9 cellular contexts compared by ENCODE assay signal in the genomic region with DNA sequence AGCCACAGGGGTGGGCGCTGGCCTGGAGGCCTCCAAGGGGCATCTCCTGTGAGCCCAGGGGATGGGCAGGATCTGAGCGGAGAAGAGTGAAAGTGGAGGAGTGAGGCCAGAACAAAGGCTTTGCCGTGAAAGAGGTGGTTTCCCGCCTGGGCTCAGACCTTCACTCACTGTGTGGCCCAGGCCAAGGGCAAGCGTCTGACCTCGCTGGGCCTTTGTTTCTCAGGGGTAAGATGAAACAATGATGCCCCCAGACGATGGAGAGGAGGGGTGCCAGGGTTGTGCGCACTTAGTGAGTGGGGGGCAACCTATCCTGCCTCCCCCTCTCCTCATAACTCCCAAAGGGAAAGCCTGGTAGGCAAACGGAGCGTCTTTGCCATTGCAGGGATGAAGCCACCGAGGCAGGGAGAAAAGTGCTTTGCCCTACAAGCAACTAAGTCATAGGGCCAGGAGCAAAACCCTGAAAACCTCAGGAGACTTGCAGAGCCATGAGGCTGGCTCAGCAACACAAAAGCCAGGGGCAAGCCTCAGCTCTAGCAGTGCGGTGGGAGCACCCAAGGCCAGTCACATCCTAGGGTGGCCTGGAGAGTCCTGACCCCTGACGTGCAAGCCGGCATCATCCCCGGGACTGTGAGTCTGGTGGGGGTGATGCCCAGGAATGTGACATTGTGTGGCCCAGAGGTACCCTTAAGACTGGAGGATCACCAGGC. TPM values are rescaled to one million over a fixed set of nuclear protein-coding genes. Genes with fewer than 3 reads are reported as not detected.
DNase-seq lines count a peak whose midpoint lies in the region; ATAC-seq and TF ChIP-seq lines count a peak whose summit lies in the region.
"Had no signal": no experiment of that assay in that cellular context is flagged by ENCODE, and none has a peak within 500 bp of the region (broad histone marks: within the 10 kb centered on the region; RNA-seq: fewer than 3 reads in every experiment).

No MANE protein-coding gene starts in this region.

- TF ChIP-seq CTCF in CD8-positive, alpha-beta T cell (IDR thresholded peaks at IDR 0.05) = no peak
- TF ChIP-seq CTCF in Panc1 (IDR thresholded peaks at IDR 0.05) = no peak
- TF ChIP-seq CTCF in esophagus muscularis mucosa (IDR thresholded peaks at IDR 0.05) = no peak
- TF ChIP-seq CTCF in prostate gland (IDR thresholded peaks at IDR 0.05) = no peak

- intact Hi-C loops in CD8-positive, alpha-beta T cell (cut with DNase I, micrococcal nuclease) = loop anchor here (1.0 to 5.0 kb wide), 5 partner anchors 27 to 603 kb away; a partner anchor contains a TSS
- intact Hi-C loops in Panc1 (cut with micrococcal nuclease; ENCODE audit: unreplicated experiment) = no loop called here
- intact Hi-C loops in esophagus muscularis mucosa (cut with DNase I) = loop anchor here (10.0 kb wide), 1 partner anchor 119 kb away; a partner anchor contains a TSS
- intact Hi-C loops in prostate gland (cut with DNase I) = no loop called here

- POLR2A ChIA-PET in CD8-positive, alpha-beta T cell (lab: Charles Lee) = interaction anchor here (0.5 to 3.9 kb wide), 5 partner anchors 12 to 792 kb away, joined by 3 to 23 read pairs (median 3); a partner anchor contains a TSS
- POLR2A ChIA-PET in Panc1 (lab: Charles Lee) = no interaction called here

- in situ Hi-C loops in Panc1 (cut with HindIII; ENCODE audit: low pct_unique_long_range_greater_than_20kb, low sequenced_read_pairs) = no loop called here

- H3K4me1 Mint-ChIP-seq in CD8-positive, alpha-beta T cell (ENCODE audit: low read depth) = peaks cover 34% of the 10 kb centered on the region

- no peak for TF ChIP-seq EP300 in esophagus muscularis mucosa (IDR thresholded peaks at IDR 0.05)

- no peak for DNase-seq in CD8-positive, alpha-beta T cell
- DNase-seq in Panc1 (ENCODE audit: low read depth, low spot score) (no peak), esophagus muscularis mucosa (ENCODE audit: extremely low spot score) (no peak), prostate gland (ENCODE audit: low spot score) (no peak), GOT3 (lab: John Stamatoyannopoulos, UW) (no peak), NCI-H187 (lab: John Stamatoyannopoulos, UW) (no peak), GDM1 (lab: John Stamatoyannopoulos, UW) (no peak)

- H3K27ac Mint-ChIP-seq in CD8-positive, alpha-beta T cell = peak overlapping the region; percentile 80

- ATAC-seq in CD8-positive, alpha-beta T cell = no peak
- ATAC-seq in Panc1 (no peak), HG03135 (IDR thresholded peaks at IDR 0.05; ENCODE audit: unreplicated experiment) (no peak)

- H3K9me3 Mint-ChIP-seq in CD8-positive, alpha-beta T cell = no peaks in the 10 kb centered on the region

- no peaks in the 10 kb centered on the region for H3K36me3 ChIP-seq in CD8-positive, alpha-beta T cell (ENCODE audit: insufficient read depth, low read length)
- H3K36me3 ChIP-seq in Panc1 (ENCODE audit: control insufficient read depth, insufficient read depth, low read length) (peaks cover 3% of the 10 kb centered on the region; the same call in 1 of the 2 replicates), esophagus muscularis mucosa (no peaks in the 10 kb centered on the region), prostate gland (no peaks in the 10 kb centered on the region)

- H3K27me3 ChIP-seq in CD8-positive, alpha-beta T cell (ENCODE audit: insufficient read depth, low read length) = no peaks in the 10 kb centered on the region
- H3K27me3 ChIP-seq in Panc1 (ENCODE audit: control insufficient read depth, insufficient read depth, low read length) (no peaks in the 10 kb centered on the region), esophagus muscularis mucosa (peaks cover 0 to 11% (median 0%) of the 10 kb centered on the region in 4 donors), prostate gland (replicated peaks; ENCODE audit: insufficient read depth) (no peaks in the 10 kb centered on the region)

- peak overlapping the region; percentile 72 for H3K4me3 ChIP-seq in CD8-positive, alpha-beta T cell (ENCODE audit: low read depth, low read length)
- H3K4me3 ChIP-seq in Panc1 (ENCODE audit: low read depth in 2 of 2, low read length in 2 of 2) (peak overlapping the region; percentile 32 to 61; a peak in 3 of 4 replicates), esophagus muscularis mucosa (peak overlapping the region; percentile 61 to 77 (median 69)), prostate gland (peak overlapping the region; percentile 45 to 57)
- H3K4me3 ChIP-seq: GM12878 had no signal

- H3K36me3 Mint-ChIP-seq in CD8-positive, alpha-beta T cell = peaks cover 9% of the 10 kb centered on the region

- TF ChIP-seq POLR2A in esophagus muscularis mucosa (IDR thresholded peaks at IDR 0.05; ENCODE audit: low read depth) (no peak), prostate gland (IDR thresholded peaks at IDR 0.05) (no peak)

- WGBS in esophagus muscularis mucosa = 37% methylated on average over 11 of the region's 15 CpGs
- 41% methylated on average over 15 of the region's 15 CpGs for WGBS in prostate gland

- H3K9me3 ChIP-seq in CD8-positive, alpha-beta T cell (ENCODE audit: low read length) = no peaks in the 10 kb centered on the region
- H3K9me3 ChIP-seq in Panc1 (ENCODE audit: control insufficient read depth, insufficient read depth, low read depth, low read length) (no peaks in the 10 kb centered on the region), esophagus muscularis mucosa (no peaks in the 10 kb centered on the region), prostate gland (no peaks in the 10 kb centered on the region)

- no peak overlapping the region for H3K27ac ChIP-seq in CD8-positive, alpha-beta T cell (ENCODE audit: low read depth, low read length)
- H3K27ac ChIP-seq in Panc1 (ENCODE audit: low read length) (0 out of 2 replicates have a peak overlapping the region, but pooled peaks have one; percentile 17), esophagus muscularis mucosa (replicated peaks in 1 of 4) (peak overlapping the region; percentile 62 to 80 (median 78)), prostate gland (peak overlapping the region in 1 of 2 donors; percentile 53)

- peaks cover 45% of the 10 kb centered on the region for H3K4me1 ChIP-seq in CD8-positive, alpha-beta T cell (ENCODE audit: insufficient read depth, low read length)
- peaks cover 8% of the 10 kb centered on the region for H3K4me1 ChIP-seq in Panc1 (ENCODE audit: control insufficient read depth, insufficient read depth, low read length)
- H3K4me1 ChIP-seq in esophagus muscularis mucosa = peaks cover 34 to 53% (median 51%) of the 10 kb centered on the region in 4 donors
- H3K4me1 ChIP-seq in prostate gland (replicated peaks) = peaks cover 5% of the 10 kb centered on the region

- no TSS peak for BruUV-seq in Panc1 (replicated peaks; lab: Mats Ljungman, UMichigan)

- CTCF ChIA-PET in CD8-positive, alpha-beta T cell (lab: Charles Lee) = interaction anchor here (1.0 to 1.1 kb wide), 2 partner anchors 12 to 30 kb away, joined by 4 to 7 read pairs; no protein-coding TSS in a partner anchor
- CTCF ChIA-PET in Panc1 (lab: Charles Lee) = interaction anchor here (1.1 kb wide), 1 partner anchor 12 kb away, joined by 7 read pairs; no protein-coding TSS in a partner anchor

- H3K4me3 Mint-ChIP-seq in CD8-positive, alpha-beta T cell = peak overlapping the region; percentile 78

- no peaks in the 10 kb centered on the region for H3K27me3 Mint-ChIP-seq in CD8-positive, alpha-beta T cell (ENCODE audit: low read depth)

RNA-seq across cellular contexts. Expression of a gene that starts 0.9 kb away (rescaled TPM):
- 10 to 100 TPM; 64.2 to 65.9 TPM for total RNA-seq in CD8-positive, alpha-beta T cell
- 42.7 TPM for total RNA-seq in Panc1 (2021; ENCODE audit: unreplicated experiment)
- polyA plus RNA-seq in Panc1 (2012; ENCODE audit: insufficient read length) = 61.1 TPM
- total RNA-seq in esophagus muscularis mucosa = 10 to 100 TPM; 13.3 to 47.4 (median 28.9) TPM
- 10 to 100 TPM; 21.2 to 24.5 TPM for total RNA-seq in prostate gland

RNA-seq across cellular contexts. Expression of a gene that starts 4.0 kb away (rescaled TPM):
- 10 to 100 TPM; 21.4 to 24.9 TPM for total RNA-seq in CD8-positive, alpha-beta T cell
- total RNA-seq in Panc1 (2021; ENCODE audit: unreplicated experiment) (26.1 TPM), esophagus muscularis mucosa (10 to 100 TPM in 2 of 4 donors, 1 to 10 TPM in 2; 8.4 to 13.4 (median 9.6) TPM), prostate gland (10 to 100 TPM; 21.8 to 42.6 TPM)
- 13.1 TPM for polyA plus RNA-seq in Panc1 (2012; ENCODE audit: insufficient read length)

RNA-seq across cellular contexts. Expression of a gene that starts 27.2 kb away (rescaled TPM):
- total RNA-seq in CD8-positive, alpha-beta T cell = 10 to 100 TPM; 31.4 to 33.8 TPM
- 13.1 TPM for total RNA-seq in Panc1 (2021; ENCODE audit: unreplicated experiment)
- polyA plus RNA-seq in Panc1 (2012; ENCODE audit: insufficient read length) = 14.5 TPM
- total RNA-seq in esophagus muscularis mucosa = 10 to 100 TPM; 11.1 to 19.1 (median 14.0) TPM
- total RNA-seq in prostate gland = 10 to 100 TPM; 18.4 to 27.9 TPM

RNA-seq across cellular contexts. Expression of a gene that starts 42.3 kb away (rescaled TPM):
- total RNA-seq in CD8-positive, alpha-beta T cell = 1 to 10 TPM; 2.0 to 3.0 TPM
- total RNA-seq in Panc1 (2021; ENCODE audit: unreplicated experiment) = not detected
- 1.4 TPM for polyA plus RNA-seq in Panc1 (2012; ENCODE audit: insufficient read length)
- total RNA-seq in esophagus muscularis mucosa = 10 to 100 TPM in 3 of 4 donors, 1 to 10 TPM in 1; 5.0 to 67.8 (median 26.5) TPM
- 10 to 100 TPM in 1 of 2 donors, 1 to 10 TPM in 1; 6.7 to 12.2 TPM for total RNA-seq in prostate gland

RNA-seq across cellular contexts. Expression of a gene that starts 53.6 kb away (rescaled TPM):
- 10 to 100 TPM; 25.1 to 28.6 TPM for total RNA-seq in CD8-positive, alpha-beta T cell
- total RNA-seq in Panc1 (2021; ENCODE audit: unreplicated experiment) = 57.9 TPM
- 68.1 TPM for polyA plus RNA-seq in Panc1 (2012; ENCODE audit: insufficient read length)
- 10 to 100 TPM; 34.1 to 46.5 (median 44.6) TPM for total RNA-seq in esophagus muscularis mucosa
- total RNA-seq in prostate gland = 10 to 100 TPM; 36.8 to 50.8 TPM

Comparison
In these comparisons a context has a peak if more than half of its experiments do, and no peak if none do; other contexts are left out.
1. intact Hi-C loops: an anchor here in CD8-positive, alpha-beta T cell (1.0 to 5.0 kb wide) and esophagus muscularis mucosa (10.0 kb wide); none called in Panc1 and prostate gland.